26 cellular contexts compared by ENCODE assay signal in the genomic region with DNA sequence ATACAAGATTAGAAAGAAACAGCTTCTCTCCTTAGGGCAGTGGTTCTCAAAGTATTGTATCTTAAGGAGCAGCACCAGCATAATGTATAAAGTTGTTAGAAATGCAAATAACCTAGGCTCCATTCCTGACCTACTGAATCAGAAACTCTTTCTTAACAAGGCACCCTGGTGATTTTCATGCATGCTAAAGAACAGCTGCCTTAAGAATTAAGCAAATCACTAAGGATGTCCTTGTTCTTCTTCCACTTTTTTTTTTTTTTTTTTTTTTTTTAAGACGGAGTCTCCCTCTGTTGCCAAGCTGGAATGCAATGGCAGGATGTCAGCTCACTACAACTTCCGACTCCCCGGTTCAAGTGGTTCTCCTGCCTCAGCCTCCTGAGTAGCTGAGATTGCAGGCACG.
"Had no signal": no experiment of that assay in that cellular context is flagged by ENCODE, and none has a peak within 500 bp of the region (broad histone marks: within the 10 kb centered on the region; RNA-seq: fewer than 3 reads in every experiment).

No MANE protein-coding gene starts in this region.

- H3K27ac ChIP-seq: ascending aorta, breast epithelium, cardiac muscle cell, colonic mucosa, epithelial cell of prostate, esophagus squamous epithelium had no signal

- H3K4me1 ChIP-seq: ascending aorta, breast epithelium, colonic mucosa, esophagus squamous epithelium had no signal

- H3K9me3 ChIP-seq: ascending aorta, colonic mucosa had no signal

- DNase-seq: activated CD4-positive, alpha-beta memory T cell treated with anti-CD3 and anti-CD28 coated beads, Interleukin-2, amount 10 ng/mL, durations not matched to agents 7 days and 5 days; activated CD4-positive, alpha-beta T cell treated with anti-CD3 and anti-CD28 coated beads for 1 hour; activated CD4-positive, alpha-beta T cell treated with anti-CD3 and anti-CD28 coated beads for 4 hours; activated CD4-positive, alpha-beta T cell treated with anti-CD3 and anti-CD28 coated beads, Interleukin-2, amount 10 ng/mL, durations not matched to agents 7 days and 5 days; activated CD4-positive, alpha-beta T cell treated with anti-CD3 and anti-CD28 coated beads, Interleukin-2, amount 50 U/mL, for 4 hours; activated CD8-positive, alpha-beta memory T cell treated with anti-CD3 and anti-CD28 coated beads, Interleukin-2, amount 50 U/mL, for 48 hours; activated gamma-delta T cell; activated naive CD4-positive, alpha-beta T cell; activated naive CD4-positive, alpha-beta T cell treated with anti-CD3 and anti-CD28 coated beads, Interleukin-2, amount 10 ng/mL, durations not matched to agents 7 days and 5 days; activated naive CD8-positive, alpha-beta T cell treated with anti-CD3 and anti-CD28 coated beads, Interleukin-2, amount 10 ng/mL, durations not matched to agents 7 days and 5 days; activated T-cell treated with anti-CD3 and anti-CD28 coated beads for 4 hours; activated T-cell treated with anti-CD3 and anti-CD28 coated beads, Interleukin-2, amount 50 U/mL, for 24 hours; activated T-cell treated with anti-CD3 and anti-CD28 coated beads, Interleukin-2, amount 50 U/mL, for 72 hours; central memory CD4-positive, alpha-beta T cell; cerebellar nuclear complex; colonic mucosa; effector CD8-positive, alpha-beta T cell; esophagus squamous epithelium; foreskin melanocyte; head of caudate nucleus; T-helper 1 cell; T-helper 17 cell had no signal

- H3K4me3 ChIP-seq: ascending aorta, breast epithelium, cardiac muscle cell, colonic mucosa, esophagus squamous epithelium had no signal

- H3K36me3 ChIP-seq: ascending aorta, breast epithelium, cardiac muscle cell, colonic mucosa, esophagus squamous epithelium had no signal

- H3K27me3 ChIP-seq: ascending aorta, breast epithelium, cardiac muscle cell, colonic mucosa, esophagus squamous epithelium had no signal
